25 cellular contexts compared by ENCODE assay signal in the genomic region with DNA sequence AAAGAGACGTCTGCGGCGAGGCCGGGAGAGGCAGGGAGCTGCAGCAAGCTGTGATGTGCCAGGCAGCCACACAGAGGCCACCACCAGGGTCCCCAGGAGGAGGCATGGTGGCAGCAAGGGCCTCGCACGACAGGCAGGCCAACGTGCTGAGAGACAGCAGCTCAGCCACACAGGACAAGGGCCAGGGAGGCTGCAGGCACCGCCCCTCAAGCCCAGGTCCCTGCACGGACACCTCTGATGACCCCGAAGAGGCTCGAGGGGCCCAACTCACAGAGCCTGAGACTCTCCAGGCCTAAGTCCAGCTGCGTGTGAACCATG. TPM values are rescaled to one million over a fixed set of nuclear protein-coding genes. Genes with fewer than 3 reads are reported as not detected.
DNase-seq lines count a peak whose midpoint lies in the region; ATAC-seq, FAIRE-seq and TF ChIP-seq lines count a peak whose summit lies in the region.
"Had no signal": no experiment of that assay in that cellular context is flagged by ENCODE, and none has a peak within 500 bp of the region (broad histone marks: within the 10 kb centered on the region; RNA-seq: fewer than 3 reads in every experiment).

No MANE protein-coding gene starts in this region.

- peaks cover 16 to 41% of the 10 kb centered on the region in 2 experiments; a peak in 4 of 5 replicates for H3K36me3 ChIP-seq in HepG2 (replicated peaks in 1 of 2; ENCODE audit: control insufficient read depth in 1 of 2, insufficient read depth in 2 of 2, low read length in 2 of 2)
- peaks cover 0 to 52% (median 29%) of the 10 kb centered on the region in 4 donors for H3K36me3 ChIP-seq in right lobe of liver
- peaks cover 10 to 29% (median 20%) of the 10 kb centered on the region in 4 donors for H3K36me3 ChIP-seq in liver (ENCODE audit: control insufficient read depth in 4 of 4, insufficient read depth in 3 of 4, low read depth in 1 of 4, low read length in 3 of 4)
- peaks cover 25 to 71% (median 39%) of the 10 kb centered on the region in 3 donors for H3K36me3 ChIP-seq in esophagus squamous epithelium

- TF ChIP-seq EP300 in HepG2 (IDR thresholded peaks at IDR 0.05; ENCODE audit: low read depth in 2 of 2, low read length in 2 of 2) (no peak), HepG2 (CRISPR knock-in tag; IDR thresholded peaks at IDR 0.05; ENCODE audit: borderline replicate concordance) (no peak)

- H3K9me3 Mint-ChIP-seq in nephron progenitor cell = no peaks in the 10 kb centered on the region
- H3K9me3 Mint-ChIP-seq: CD4-positive, CD25-positive, alpha-beta regulatory T cell; CD8-positive, alpha-beta memory T cell had no signal

- H3K27ac Mint-ChIP-seq in nephron progenitor cell = no peak overlapping the region
- H3K27ac Mint-ChIP-seq: B cell; CD8-positive, alpha-beta memory T cell had no signal

- H3K27me3 Mint-ChIP-seq in nephron progenitor cell (ENCODE audit: low read depth, poor library complexity) = peaks cover 15% of the 10 kb centered on the region
- H3K27me3 Mint-ChIP-seq: B cell; CD4-positive, CD25-positive, alpha-beta regulatory T cell; CD8-positive, alpha-beta memory T cell had no signal

- CTCF ChIA-PET in HepG2 (lab: Yijun Ruan, JAX; ENCODE audit: low intra/inter-chr PET ratio, low total read pairs) = no interaction called here

- no peak overlapping the region for H2AFZ ChIP-seq in HepG2 (ENCODE audit: low read length)
- H2AFZ ChIP-seq: GM23248 had no signal

- POLR2A ChIA-PET in HepG2 (lab: Yijun Ruan, JAX) = no interaction called here

- no peak for FAIRE-seq in HepG2 (lab: Jason Lieb, UNC)
- FAIRE-seq: A204.1, D721Med, GM12878, GM19239, H1 had no signal

- no peak for TF ChIP-seq POLR2A in HepG2 (IDR thresholded peaks at IDR 0.05; ENCODE audit: insufficient read depth in 1 of 2, low read depth in 2 of 2, low read length in 2 of 2)
- no peak for TF ChIP-seq POLR2A in right lobe of liver (IDR thresholded peaks at IDR 0.05)
- no peak for TF ChIP-seq POLR2A in esophagus squamous epithelium (IDR thresholded peaks at IDR 0.05)

- TF ChIP-seq CTCF in HepG2 (CRISPR knock-in tag; IDR thresholded peaks at IDR 0.05) (no peak), right lobe of liver (IDR thresholded peaks at IDR 0.05) (no peak), liver (IDR thresholded peaks at IDR 0.05; ENCODE audit: low read depth, low read length, missing input control) (no peak), esophagus squamous epithelium (IDR thresholded peaks at IDR 0.05) (no peak), nephron progenitor cell (IDR thresholded peaks at IDR 0.05) (no peak)

- H3K27me3 ChIP-seq in HepG2 (ENCODE audit: control insufficient read depth in 1 of 2, insufficient read depth in 2 of 2, low read length in 2 of 2) (no peaks in the 10 kb centered on the region), right lobe of liver (no peaks in the 10 kb centered on the region), liver (ENCODE audit: control insufficient read depth in 4 of 4, insufficient read depth in 4 of 4, low read length in 3 of 4) (no peaks in the 10 kb centered on the region), esophagus squamous epithelium (no peaks in the 10 kb centered on the region)
- H3K27me3 ChIP-seq: BLaER1 had no signal

- peaks cover 17% of the 10 kb centered on the region for H3K4me1 Mint-ChIP-seq in nephron progenitor cell

- ATAC-seq in HepG2 = no peak
- no peak for ATAC-seq in right lobe of liver
- ATAC-seq in sciatic nerve = no peak
- ATAC-seq: GM12878 had no signal

- no peaks in the 10 kb centered on the region for H3K36me3 Mint-ChIP-seq in nephron progenitor cell (ENCODE audit: low read depth)
- H3K36me3 Mint-ChIP-seq: CD4-positive, CD25-positive, alpha-beta regulatory T cell had no signal

- no peak overlapping the region for H3K9ac ChIP-seq in HepG2 (ENCODE audit: insufficient read depth, low read depth, low read length)
- H3K9ac ChIP-seq in liver (ENCODE audit: low read depth in 1 of 2, low read length in 2 of 2) = no peak overlapping the region
- H3K9ac ChIP-seq: BLaER1, GM23248 had no signal

- H3K9me3 ChIP-seq in HepG2 (ENCODE audit: low read length) (no peaks in the 10 kb centered on the region), right lobe of liver (no peaks in the 10 kb centered on the region), liver (ENCODE audit: control insufficient read depth in 4 of 4, low read length in 3 of 4) (no peaks in the 10 kb centered on the region), esophagus squamous epithelium (no peaks in the 10 kb centered on the region)
- H3K9me3 ChIP-seq: BLaER1 had no signal

- in situ Hi-C loops in HepG2 (cut with HindIII; ENCODE audit: extremely low pct_ligation_motif_present, low pct_unique_long_range_greater_than_20kb) = loop anchor here (5.0 kb wide), 1 partner anchor 39 kb away; a partner anchor contains a TSS

- BruUV-seq in HepG2 (replicated peaks; lab: Mats Ljungman, UMichigan) = no TSS peak

- H3K4me3 ChIP-seq in HepG2 (replicated peaks in 1 of 3; ENCODE audit: insufficient read depth in 1 of 3, low read depth in 2 of 3, low read length in 3 of 3) (no peak overlapping the region), right lobe of liver (no peak overlapping the region), liver (ENCODE audit: low read depth in 1 of 3, low read length in 3 of 3) (no peak overlapping the region), esophagus squamous epithelium (no peak overlapping the region)
- H3K4me3 ChIP-seq: BLaER1, GM12878, GM23248 had no signal

- intact Hi-C loops in HepG2 (cut with micrococcal nuclease; ENCODE audit: unreplicated experiment) = no loop called here
- intact Hi-C loops in right lobe of liver (cut with DNase I) = loop anchor here in 1 of 2 donors (5.0 kb wide), 1 partner anchor 44 kb away; no protein-coding TSS in a partner anchor
- intact Hi-C loops in sciatic nerve (cut with DNase I) = no loop called here
- intact Hi-C loops in esophagus squamous epithelium (cut with DNase I) = no loop called here

- H3K4me3 Mint-ChIP-seq in nephron progenitor cell = no peak overlapping the region
- H3K4me3 Mint-ChIP-seq: B cell; CD8-positive, alpha-beta memory T cell had no signal

- peaks cover 20% of the 10 kb centered on the region for H3K79me2 ChIP-seq in HepG2 (ENCODE audit: insufficient read depth, low read length)

- DNase-seq in HepG2 (ENCODE audit: low spot score) = no peak
- DNase-seq in right lobe of liver = no peak
- DNase-seq in sciatic nerve (ENCODE audit: low spot score) = peak; percentile 34
- no peak for DNase-seq in esophagus squamous epithelium (lab: John Stamatoyannopoulos, UW)
- DNase-seq in nephron progenitor cell = no peak
- DNase-seq: CD4-positive, CD25-positive, alpha-beta regulatory T cell; CD8-positive, alpha-beta memory T cell; DMS 273 treated with DMSO at 0.1 percent for 48 hours; DMS79; EL; GDM1; GM23248; H7; HCEC 1CT had no signal

- H3K27ac ChIP-seq in HepG2 (ENCODE audit: extremely low read length, insufficient read depth, low read length) (no peak overlapping the region), right lobe of liver (no peak overlapping the region), liver (ENCODE audit: low read depth in 1 of 2, low read length in 2 of 2) (peak overlapping the region; percentile 39 to 47), esophagus squamous epithelium (no peak overlapping the region)
- H3K27ac ChIP-seq: 22Rv1, BLaER1, C4-2B, GM23248 had no signal

- H4K20me1 ChIP-seq in HepG2 (ENCODE audit: insufficient read depth, low read length) = no peaks in the 10 kb centered on the region; the same call in 1 of the 2 replicates

- H3K4me1 ChIP-seq in HepG2 (ENCODE audit: insufficient read depth, low read length) (peaks cover 24% of the 10 kb centered on the region), right lobe of liver (peaks cover 0 to 40% (median 19%) of the 10 kb centered on the region in 4 donors), liver (ENCODE audit: control insufficient read depth in 4 of 4, insufficient read depth in 4 of 4, low read length in 3 of 4) (peaks cover 11 to 93% (median 84%) of the 10 kb centered on the region in 4 donors), esophagus squamous epithelium (peaks cover 12 to 38% (median 13%) of the 10 kb centered on the region in 3 donors)

- 100% methylated on average over 3 of the region's 12 CpGs for WGBS in HepG2 (ENCODE audit: low lambda C conversion rate)
- 0% methylated on average over 2 of the region's 12 CpGs for WGBS in right lobe of liver (ENCODE audit: insufficient coverage, low coverage, low lambda C conversion rate, missing lambda C conversion rate)
- 87% methylated on average over 12 of the region's 12 CpGs for WGBS in liver
- WGBS in esophagus squamous epithelium, 2 donors = 90% methylated on average over 2 of the region's 12 CpGs; no CpG with 5 or more reads in 1 of the 2 donors

- TF ChIP-seq RAD21 in HepG2 (CRISPR knock-in tag; IDR thresholded peaks at IDR 0.05) = no peak
- TF ChIP-seq RAD21 in liver (IDR thresholded peaks at IDR 0.05) = no peak

- H3K4me2 ChIP-seq in HepG2 (ENCODE audit: low read depth, low read length) = no peak overlapping the region
- H3K4me2 ChIP-seq: BLaER1 had no signal

RNA-seq across cellular contexts. Expression of a gene that starts 5.7 kb away (rescaled TPM):
- 55.6 and 70.4 TPM in 2 replicates for total RNA-seq in HepG2 (2016; rRNA removed; fragmentation: Illumina TruSeq; extraction: Trizol)
- total RNA-seq in HepG2 (2016; cell fraction: cytosol; rRNA removed; fragmentation: Illumina TruSeq; extraction: Trizol; ENCODE audit: low read depth) = 53.2 and 53.5 TPM in 2 replicates
- 55.0 and 68.2 TPM in 2 replicates for total RNA-seq in HepG2 (2016; cell fraction: insoluble cytoplasmic fraction; rRNA removed; fragmentation: Illumina TruSeq; extraction: Trizol)
- total RNA-seq in HepG2 (2016; cell fraction: membrane; rRNA removed; fragmentation: Illumina TruSeq; extraction: Trizol) = 61.0 and 73.1 TPM in 2 replicates
- total RNA-seq in HepG2 (2016; cell fraction: nucleus; rRNA removed; fragmentation: Illumina TruSeq; extraction: Trizol) = 34.7 and 44.2 TPM in 2 replicates
- polyA plus RNA-seq in HepG2 (2011; rRNA removed) = 95.4 and 110 TPM in 2 replicates
- polyA plus RNA-seq in HepG2 (2011; cell fraction: cytosol; rRNA removed) = 119 and 163 TPM in 2 replicates
- polyA plus RNA-seq in HepG2 (2011; cell fraction: nucleus; rRNA removed) = 106 and 108 TPM in 2 replicates
- 60.5 and 77.2 TPM in 2 replicates for polyA plus RNA-seq in HepG2 (2012)
- 50.0 and 65.6 TPM in 2 replicates for polyA plus RNA-seq in HepG2 (2016; cell fraction: cytosol; fragmentation: Illumina TruSeq; extraction: Trizol; ENCODE audit: low read depth)
- polyA plus RNA-seq in HepG2 (2016; cell fraction: insoluble cytoplasmic fraction; fragmentation: Illumina TruSeq; extraction: Trizol; ENCODE audit: low read depth) = 79.6 and 80.3 TPM in 2 replicates
- 53.0 and 70.2 TPM in 2 replicates for polyA plus RNA-seq in HepG2 (2016; cell fraction: membrane; fragmentation: Illumina TruSeq; extraction: Trizol; ENCODE audit: low read depth)
- 90.2 and 92.4 TPM in 2 replicates for polyA plus RNA-seq in HepG2 (2016; cell fraction: nucleus; fragmentation: Illumina TruSeq; extraction: Trizol; ENCODE audit: insufficient read depth, low read depth)
- 59.0 and 90.8 TPM in 2 replicates for polyA minus RNA-seq in HepG2 (2011; rRNA and poly(A)+ RNA removed; ENCODE audit: low replicate concordance)
- polyA minus RNA-seq in HepG2 (2011; cell fraction: cytosol; rRNA and poly(A)+ RNA removed) = 25.4 and 27.3 TPM in 2 replicates
- 28.8 and 29.0 TPM in 2 replicates for polyA minus RNA-seq in HepG2 (2011; cell fraction: nucleus; rRNA and poly(A)+ RNA removed)
- total RNA-seq in right lobe of liver = 100 to 1,000 TPM in 4 of 6 experiments, 10 to 100 TPM in 2; 77.9 to 161 (median 143) TPM
- total RNA-seq in liver = 100 to 1,000 TPM; 219 to 252 TPM
- 100 to 1,000 TPM; 169 to 188 TPM for polyA plus RNA-seq in liver
- total RNA-seq in sciatic nerve = 73.4 TPM
- total RNA-seq in esophagus squamous epithelium = 10 to 100 TPM; 30.6 to 56.5 (median 43.4) TPM

RNA-seq across cellular contexts. Expression of a gene that starts 6.1 kb away (rescaled TPM):
- total RNA-seq in HepG2 (2016; rRNA removed; fragmentation: Illumina TruSeq; extraction: Trizol) (45.3 and 55.1 TPM in 2 replicates), right lobe of liver (10 to 100 TPM; 25.5 to 96.5 (median 36.0) TPM), liver (10 to 100 TPM; 71.9 to 84.2 TPM), sciatic nerve (13.8 TPM), esophagus squamous epithelium (10 to 100 TPM; 34.3 to 52.3 (median 46.9) TPM)
- 8.0 and 8.3 TPM in 2 replicates for total RNA-seq in HepG2 (2016; cell fraction: cytosol; rRNA removed; fragmentation: Illumina TruSeq; extraction: Trizol; ENCODE audit: low read depth)
- 46.8 and 59.4 TPM in 2 replicates for total RNA-seq in HepG2 (2016; cell fraction: insoluble cytoplasmic fraction; rRNA removed; fragmentation: Illumina TruSeq; extraction: Trizol)
- total RNA-seq in HepG2 (2016; cell fraction: membrane; rRNA removed; fragmentation: Illumina TruSeq; extraction: Trizol) = 20.5 and 23.1 TPM in 2 replicates
- 18.8 and 24.7 TPM in 2 replicates for total RNA-seq in HepG2 (2016; cell fraction: nucleus; rRNA removed; fragmentation: Illumina TruSeq; extraction: Trizol)
- polyA plus RNA-seq in HepG2 (2011; rRNA removed) (39.0 and 45.0 TPM in 2 replicates), liver (10 to 100 TPM; 42.7 to 50.9 TPM)
- polyA plus RNA-seq in HepG2 (2011; cell fraction: cytosol; rRNA removed) = 57.1 and 75.7 TPM in 2 replicates
- polyA plus RNA-seq in HepG2 (2011; cell fraction: nucleus; rRNA removed) = 22.0 and 25.9 TPM in 2 replicates
- polyA plus RNA-seq in HepG2 (2012) = 27.5 and 30.7 TPM in 2 replicates
- polyA plus RNA-seq in HepG2 (2016; cell fraction: cytosol; fragmentation: Illumina TruSeq; extraction: Trizol; ENCODE audit: low read depth) = 7.4 and 8.6 TPM in 2 replicates
- polyA plus RNA-seq in HepG2 (2016; cell fraction: insoluble cytoplasmic fraction; fragmentation: Illumina TruSeq; extraction: Trizol; ENCODE audit: low read depth) = 61.9 and 65.6 TPM in 2 replicates
- polyA plus RNA-seq in HepG2 (2016; cell fraction: membrane; fragmentation: Illumina TruSeq; extraction: Trizol; ENCODE audit: low read depth) = 16.5 and 18.2 TPM in 2 replicates
- polyA plus RNA-seq in HepG2 (2016; cell fraction: nucleus; fragmentation: Illumina TruSeq; extraction: Trizol; ENCODE audit: insufficient read depth, low read depth) = 23.5 and 28.3 TPM in 2 replicates
- 39.8 and 128 TPM in 2 replicates for polyA minus RNA-seq in HepG2 (2011; rRNA and poly(A)+ RNA removed; ENCODE audit: low replicate concordance)
- polyA minus RNA-seq in HepG2 (2011; cell fraction: cytosol; rRNA and poly(A)+ RNA removed) = 38.0 and 43.7 TPM in 2 replicates
- 41.5 and 42.2 TPM in 2 replicates for polyA minus RNA-seq in HepG2 (2011; cell fraction: nucleus; rRNA and poly(A)+ RNA removed)

RNA-seq across cellular contexts. Expression of a gene that starts 27.4 kb away (rescaled TPM):
- total RNA-seq in HepG2 (2016; rRNA removed; fragmentation: Illumina TruSeq; extraction: Trizol) (0.81 and 2.4 TPM in 2 replicates), right lobe of liver (100 to 1,000 TPM in 1 of 6 experiments, 10 to 100 TPM in 5; 38.7 to 124 (median 85.3) TPM), liver (100 to 1,000 TPM in 1 of 2 donors, 10 to 100 TPM in 1; 19.8 to 161 TPM), sciatic nerve (0.22 TPM), esophagus squamous epithelium (not detected)
- total RNA-seq in HepG2 (2016; cell fraction: cytosol; rRNA removed; fragmentation: Illumina TruSeq; extraction: Trizol; ENCODE audit: low read depth) = 0.26 and 0.30 TPM in 2 replicates
- total RNA-seq in HepG2 (2016; cell fraction: insoluble cytoplasmic fraction; rRNA removed; fragmentation: Illumina TruSeq; extraction: Trizol) = 1.4 and 2.1 TPM in 2 replicates
- 0.79 and 0.87 TPM in 2 replicates for total RNA-seq in HepG2 (2016; cell fraction: membrane; rRNA removed; fragmentation: Illumina TruSeq; extraction: Trizol)
- 2.0 TPM in 2 replicates for total RNA-seq in HepG2 (2016; cell fraction: nucleus; rRNA removed; fragmentation: Illumina TruSeq; extraction: Trizol)
- polyA plus RNA-seq in HepG2 (2011; rRNA removed) (0.34 and 0.95 TPM in 2 replicates), liver (10 to 100 TPM; 62.6 to 74.2 TPM)
- 0.55 and 0.68 TPM in 2 replicates for polyA plus RNA-seq in HepG2 (2011; cell fraction: cytosol; rRNA removed)
- polyA plus RNA-seq in HepG2 (2011; cell fraction: nucleus; rRNA removed) = 2.1 and 2.3 TPM in 2 replicates
- polyA plus RNA-seq in HepG2 (2012) = 0.31 and 0.49 TPM in 2 replicates
- polyA plus RNA-seq in HepG2 (2016; cell fraction: cytosol; fragmentation: Illumina TruSeq; extraction: Trizol; ENCODE audit: low read depth) = 0.14 and 0.37 TPM in 2 replicates
- 0.97 and 1.1 TPM in 2 replicates for polyA plus RNA-seq in HepG2 (2016; cell fraction: insoluble cytoplasmic fraction; fragmentation: Illumina TruSeq; extraction: Trizol; ENCODE audit: low read depth)
- polyA plus RNA-seq in HepG2 (2016; cell fraction: membrane; fragmentation: Illumina TruSeq; extraction: Trizol; ENCODE audit: low read depth) = 0.45 and 0.69 TPM in 2 replicates
- polyA plus RNA-seq in HepG2 (2016; cell fraction: nucleus; fragmentation: Illumina TruSeq; extraction: Trizol; ENCODE audit: insufficient read depth, low read depth) = 2.3 and 2.7 TPM in 2 replicates
- polyA minus RNA-seq in HepG2 (2011; rRNA and poly(A)+ RNA removed; ENCODE audit: low replicate concordance) = 1.5 TPM in 1 of 2 replicates, not detected in the other
- polyA minus RNA-seq in HepG2 (2011; cell fraction: cytosol; rRNA and poly(A)+ RNA removed) = 0.59 TPM in 1 of 2 replicates, not detected in the other
- polyA minus RNA-seq in HepG2 (2011; cell fraction: nucleus; rRNA and poly(A)+ RNA removed) = 0.50 and 0.77 TPM in 2 replicates
- total RNA-seq: B cell; CD8-positive, alpha-beta memory T cell; GM23248; H1; H7 had no signal
- polyA plus RNA-seq: AG04450; CD8-positive, alpha-beta memory T cell; GM23248; H1 had no signal

RNA-seq across cellular contexts. Expression of a gene that starts 38.2 kb away (rescaled TPM):
- total RNA-seq in HepG2 (2016; rRNA removed; fragmentation: Illumina TruSeq; extraction: Trizol) (43.8 and 61.5 TPM in 2 replicates), right lobe of liver (10 to 100 TPM; 21.1 to 90.3 (median 32.6) TPM), liver (10 to 100 TPM; 28.9 to 80.9 TPM), sciatic nerve (28.0 TPM), esophagus squamous epithelium (10 to 100 TPM; 71.4 to 91.5 (median 79.5) TPM)
- 45.7 and 50.6 TPM in 2 replicates for total RNA-seq in HepG2 (2016; cell fraction: cytosol; rRNA removed; fragmentation: Illumina TruSeq; extraction: Trizol; ENCODE audit: low read depth)
- 43.0 and 67.3 TPM in 2 replicates for total RNA-seq in HepG2 (2016; cell fraction: insoluble cytoplasmic fraction; rRNA removed; fragmentation: Illumina TruSeq; extraction: Trizol)
- 59.0 and 63.2 TPM in 2 replicates for total RNA-seq in HepG2 (2016; cell fraction: membrane; rRNA removed; fragmentation: Illumina TruSeq; extraction: Trizol)
- total RNA-seq in HepG2 (2016; cell fraction: nucleus; rRNA removed; fragmentation: Illumina TruSeq; extraction: Trizol) = 26.2 and 29.2 TPM in 2 replicates
- polyA plus RNA-seq in HepG2 (2011; rRNA removed) (25.7 and 33.5 TPM in 2 replicates), liver (10 to 100 TPM; 51.8 to 56.3 TPM)
- 26.7 and 51.2 TPM in 2 replicates for polyA plus RNA-seq in HepG2 (2011; cell fraction: cytosol; rRNA removed)
- polyA plus RNA-seq in HepG2 (2011; cell fraction: nucleus; rRNA removed) = 80.7 and 89.5 TPM in 2 replicates
- polyA plus RNA-seq in HepG2 (2012) = 19.8 and 31.7 TPM in 2 replicates
- 46.9 and 52.9 TPM in 2 replicates for polyA plus RNA-seq in HepG2 (2016; cell fraction: cytosol; fragmentation: Illumina TruSeq; extraction: Trizol; ENCODE audit: low read depth)
- polyA plus RNA-seq in HepG2 (2016; cell fraction: insoluble cytoplasmic fraction; fragmentation: Illumina TruSeq; extraction: Trizol; ENCODE audit: low read depth) = 40.4 and 46.6 TPM in 2 replicates
- 47.2 and 53.9 TPM in 2 replicates for polyA plus RNA-seq in HepG2 (2016; cell fraction: membrane; fragmentation: Illumina TruSeq; extraction: Trizol; ENCODE audit: low read depth)
- polyA plus RNA-seq in HepG2 (2016; cell fraction: nucleus; fragmentation: Illumina TruSeq; extraction: Trizol; ENCODE audit: insufficient read depth, low read depth) = 63.4 and 63.9 TPM in 2 replicates
- polyA minus RNA-seq in HepG2 (2011; rRNA and poly(A)+ RNA removed; ENCODE audit: low replicate concordance) = 21.1 and 26.9 TPM in 2 replicates
- 14.3 and 16.7 TPM in 2 replicates for polyA minus RNA-seq in HepG2 (2011; cell fraction: cytosol; rRNA and poly(A)+ RNA removed)
- polyA minus RNA-seq in HepG2 (2011; cell fraction: nucleus; rRNA and poly(A)+ RNA removed) = 12.1 and 14.0 TPM in 2 replicates

RNA-seq across cellular contexts. Expression of a gene that starts 38.6 kb away (rescaled TPM):
- total RNA-seq in HepG2 (2016; rRNA removed; fragmentation: Illumina TruSeq; extraction: Trizol) = 8.2 and 13.2 TPM in 2 replicates
- 8.6 and 9.9 TPM in 2 replicates for total RNA-seq in HepG2 (2016; cell fraction: cytosol; rRNA removed; fragmentation: Illumina TruSeq; extraction: Trizol; ENCODE audit: low read depth)
- total RNA-seq in HepG2 (2016; cell fraction: insoluble cytoplasmic fraction; rRNA removed; fragmentation: Illumina TruSeq; extraction: Trizol) = 6.5 and 13.8 TPM in 2 replicates
- total RNA-seq in HepG2 (2016; cell fraction: membrane; rRNA removed; fragmentation: Illumina TruSeq; extraction: Trizol) = 9.4 and 12.7 TPM in 2 replicates
- 14.1 and 16.2 TPM in 2 replicates for total RNA-seq in HepG2 (2016; cell fraction: nucleus; rRNA removed; fragmentation: Illumina TruSeq; extraction: Trizol)
- polyA plus RNA-seq in HepG2 (2011; rRNA removed) = 21.9 and 26.7 TPM in 2 replicates
- polyA plus RNA-seq in HepG2 (2011; cell fraction: cytosol; rRNA removed) = 15.4 and 25.3 TPM in 2 replicates
- polyA plus RNA-seq in HepG2 (2011; cell fraction: nucleus; rRNA removed) = 142 and 184 TPM in 2 replicates
- 12.3 and 24.9 TPM in 2 replicates for polyA plus RNA-seq in HepG2 (2012)
- 6.4 and 7.5 TPM in 2 replicates for polyA plus RNA-seq in HepG2 (2016; cell fraction: cytosol; fragmentation: Illumina TruSeq; extraction: Trizol; ENCODE audit: low read depth)
- polyA plus RNA-seq in HepG2 (2016; cell fraction: insoluble cytoplasmic fraction; fragmentation: Illumina TruSeq; extraction: Trizol; ENCODE audit: low read depth) = 7.6 and 8.0 TPM in 2 replicates
- polyA plus RNA-seq in HepG2 (2016; cell fraction: membrane; fragmentation: Illumina TruSeq; extraction: Trizol; ENCODE audit: low read depth) = 6.8 and 7.3 TPM in 2 replicates
- 29.9 and 32.1 TPM in 2 replicates for polyA plus RNA-seq in HepG2 (2016; cell fraction: nucleus; fragmentation: Illumina TruSeq; extraction: Trizol; ENCODE audit: insufficient read depth, low read depth)
- polyA minus RNA-seq in HepG2 (2011; rRNA and poly(A)+ RNA removed; ENCODE audit: low replicate concordance) = 15.4 and 19.4 TPM in 2 replicates
- polyA minus RNA-seq in HepG2 (2011; cell fraction: cytosol; rRNA and poly(A)+ RNA removed) = 4.5 and 8.0 TPM in 2 replicates
- polyA minus RNA-seq in HepG2 (2011; cell fraction: nucleus; rRNA and poly(A)+ RNA removed) = 12.4 and 13.7 TPM in 2 replicates
- 10 to 100 TPM; 18.6 to 42.5 (median 34.5) TPM for total RNA-seq in right lobe of liver
- 10 to 100 TPM; 27.7 to 44.5 TPM for total RNA-seq in liver
- 10 to 100 TPM; 31.1 to 60.5 TPM for polyA plus RNA-seq in liver
- 35.3 TPM for total RNA-seq in sciatic nerve
- 10 to 100 TPM; 27.8 to 84.5 (median 45.1) TPM for total RNA-seq in esophagus squamous epithelium

Comparison
In these comparisons a context has a peak if more than half of its experiments do, and no peak if none do; other contexts are left out.
1. H3K27ac ChIP-seq: peak in liver (2 of 2); none in HepG2 (single experiment), right lobe of liver (0 of 3) and esophagus squamous epithelium (0 of 4).
2. RNA of a gene that starts 27.4 kb away (total RNA-seq): 19.8 to 161 TPM in liver and 38.7 to 124 TPM in right lobe of liver; 0.26 to 2.4 TPM in HepG2, 0.22 TPM in sciatic nerve (single experiment) and not detected in esophagus squamous epithelium; every median in the first group is over 4 times any median in the second.